ENCODE assay signal across 30 cellular contexts in the genomic region with DNA sequence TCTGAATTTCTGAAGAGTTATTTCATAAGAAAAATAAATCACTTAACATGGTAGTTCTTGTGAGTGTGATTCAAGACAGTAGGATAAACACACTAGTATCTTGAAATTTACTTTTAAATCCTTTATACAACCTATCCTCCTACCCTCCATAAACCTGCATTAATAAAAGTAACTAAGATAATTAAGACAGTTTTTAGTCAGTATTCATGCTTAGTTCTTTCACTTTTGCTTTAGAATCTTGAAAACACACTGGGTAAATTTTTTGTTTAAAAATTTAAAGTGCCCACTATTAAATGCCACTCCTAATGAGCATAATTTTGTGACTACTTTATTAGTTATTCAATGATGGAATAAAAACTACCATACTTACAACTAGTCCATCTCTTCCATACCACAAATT. TPM values are rescaled to one million over a fixed set of nuclear protein-coding genes. Genes with fewer than 3 reads are reported as not detected.
A peak's percentile ranks its signal among the peaks of the same experiment; 100 is the strongest.
DNase-seq lines count a peak whose midpoint lies in the region; ATAC-seq and TF ChIP-seq lines count a peak whose summit lies in the region.
"Had no signal": no experiment of that assay in that cellular context is flagged by ENCODE, and none has a peak within 500 bp of the region (broad histone marks: within the 10 kb centered on the region; RNA-seq: fewer than 3 reads in every experiment).

No MANE protein-coding gene starts in this region.

- H3K4me1 ChIP-seq in ACC112 (ENCODE audit: control insufficient read depth, insufficient read depth, low read length, unreplicated experiment) (peaks cover 21% of the 10 kb centered on the region), fibroblast of lung (ENCODE audit: control insufficient read depth, extremely low read depth, insufficient read depth, low read length) (peaks cover 5% of the 10 kb centered on the region)
- no peaks in the 10 kb centered on the region for H3K4me1 ChIP-seq in CD8-positive, alpha-beta memory T cell (ENCODE audit: insufficient read depth, low read length)
- H3K4me1 ChIP-seq: left lung had no signal

- no peaks in the 10 kb centered on the region for H3K9me3 ChIP-seq in fibroblast of lung (ENCODE audit: control insufficient read depth, insufficient read depth, low read depth, low read length)
- H3K9me3 ChIP-seq in CD8-positive, alpha-beta memory T cell (ENCODE audit: low read length): no peaks in the 10 kb centered on the region
- H3K9me3 ChIP-seq: A549, left lung had no signal

- H3K4me2 ChIP-seq in fibroblast of lung (ENCODE audit: extremely low read depth, insufficient read depth, low read length): peak overlapping the region; percentile 34

- H3K36me3 Mint-ChIP-seq in CD8-positive, alpha-beta memory T cell: no peaks in the 10 kb centered on the region
- H3K36me3 Mint-ChIP-seq: activated CD8-positive, alpha-beta memory T cell treated with anti-CD3 and anti-CD28 coated beads, Interleukin-2, amount 10 ng/mL, durations not matched to agents 7 days and 5 days; activated naive CD8-positive, alpha-beta T cell treated with anti-CD3 and anti-CD28 coated beads for 36 hours; CD4-positive, alpha-beta memory T cell had no signal

- ATAC-seq in GM18907 (IDR thresholded peaks at IDR 0.05; ENCODE audit: unreplicated experiment) (peak; percentile 43), HG02763 (IDR thresholded peaks at IDR 0.05; ENCODE audit: unreplicated experiment) (peak; percentile 38)
- ATAC-seq: A549; activated CD8-positive, alpha-beta memory T cell treated with anti-CD3 and anti-CD28 coated beads, Interleukin-2, amount 10 ng/mL, durations not matched to agents 7 days and 5 days; activated T-cell treated with anti-CD3 and anti-CD28 coated beads, Interleukin-2, amount 50 U/mL, for 4 hours; left lung; right cardiac atrium; stimulated activated naive CD8-positive, alpha-beta T cell treated with anti-CD3 and anti-CD28 coated beads, Interleukin-15, Interleukin-2, amounts not matched to agents 100 U/mL and 50 U/mL, for 24 hours had no signal

- H3K36me3 ChIP-seq in ACC112 (ENCODE audit: insufficient read depth, low read length) (no peaks in the 10 kb centered on the region), fibroblast of lung (ENCODE audit: control insufficient read depth, insufficient read depth, low read length) (no peaks in the 10 kb centered on the region)
- H3K36me3 ChIP-seq in CD8-positive, alpha-beta memory T cell (ENCODE audit: insufficient read depth, low read length): no peaks in the 10 kb centered on the region
- H3K36me3 ChIP-seq: left lung had no signal

- H3K4me3 Mint-ChIP-seq in CD8-positive, alpha-beta memory T cell: no peak overlapping the region
- H3K4me3 Mint-ChIP-seq: activated CD8-positive, alpha-beta memory T cell treated with anti-CD3 and anti-CD28 coated beads, Interleukin-2, amount 10 ng/mL, durations not matched to agents 7 days and 5 days; activated naive CD8-positive, alpha-beta T cell treated with anti-CD3 and anti-CD28 coated beads for 36 hours; activated T-cell treated with anti-CD3 and anti-CD28 coated beads, Interleukin-2, amount 50 U/mL, for 4 hours; CD4-positive, alpha-beta memory T cell; H9; T-helper 1 cell treated with Interleukin-12 subunit alpha and Interleukin-12 subunit beta and Interleukin-4 antibody, amounts not matched to agents 30 μg/mL and 1 μg/mL, for 36 hours had no signal

- H3K4me3 ChIP-seq in ACC112 (ENCODE audit: low read depth, low read length) (peak overlapping the region; percentile 30; the same call in 1 of the 2 replicates), fibroblast of lung (replicated peaks in 1 of 4; ENCODE audit: control extremely low read depth in 1 of 4, insufficient read depth in 1 of 4, low read depth in 3 of 4, low read length in 4 of 4) (peak overlapping the region in 1 of 4 experiments; percentile 8)
- no peak overlapping the region for H3K4me3 ChIP-seq in CD8-positive, alpha-beta memory T cell (ENCODE audit: low read length)
- H3K4me3 ChIP-seq: A549, coronary artery, left lung, SK-N-MC had no signal

- no peak overlapping the region for H3K27ac Mint-ChIP-seq in CD8-positive, alpha-beta memory T cell
- H3K27ac Mint-ChIP-seq: activated CD8-positive, alpha-beta memory T cell treated with anti-CD3 and anti-CD28 coated beads, Interleukin-2, amount 10 ng/mL, durations not matched to agents 7 days and 5 days; activated naive CD8-positive, alpha-beta T cell treated with anti-CD3 and anti-CD28 coated beads for 36 hours; CD4-positive, alpha-beta memory T cell; H9; T-helper 1 cell treated with Interleukin-12 subunit alpha and Interleukin-12 subunit beta and Interleukin-4 antibody, amounts not matched to agents 30 μg/mL and 1 μg/mL, for 36 hours had no signal

- CTCF ChIA-PET in CD8-positive, alpha-beta memory T cell (lab: Charles Lee): no interaction called here

- H3K9me3 Mint-ChIP-seq in CD8-positive, alpha-beta memory T cell: no peaks in the 10 kb centered on the region
- H3K9me3 Mint-ChIP-seq: activated naive CD8-positive, alpha-beta T cell treated with anti-CD3 and anti-CD28 coated beads for 36 hours; activated T-cell treated with anti-CD3 and anti-CD28 coated beads, Interleukin-2, amount 50 U/mL, for 4 hours; CD4-positive, alpha-beta memory T cell; H9; T-helper 1 cell treated with Interleukin-12 subunit alpha and Interleukin-12 subunit beta and Interleukin-4 antibody, amounts not matched to agents 30 μg/mL and 1 μg/mL, for 36 hours had no signal

- H3K4me1 Mint-ChIP-seq in CD8-positive, alpha-beta memory T cell: peaks cover 0 to 7% (median 0%) of the 10 kb centered on the region in 3 donors
- H3K4me1 Mint-ChIP-seq: CD4-positive, alpha-beta memory T cell had no signal

- H4K20me1 ChIP-seq in fibroblast of lung (ENCODE audit: control insufficient read depth, extremely low read depth, insufficient read depth, low read length): no peaks in the 10 kb centered on the region

- H3K27ac ChIP-seq in ACC112 (ENCODE audit: low read depth, low read length) (no peak overlapping the region), fibroblast of lung (ENCODE audit: insufficient read depth, low read length) (no peak overlapping the region)
- H3K27ac ChIP-seq in CD8-positive, alpha-beta memory T cell (ENCODE audit: low read depth, low read length): no peak overlapping the region
- H3K27ac ChIP-seq: A549, coronary artery, left lung, SK-N-MC had no signal

- H3K27me3 Mint-ChIP-seq in CD8-positive, alpha-beta memory T cell: no peaks in the 10 kb centered on the region
- H3K27me3 Mint-ChIP-seq: activated naive CD8-positive, alpha-beta T cell treated with anti-CD3 and anti-CD28 coated beads for 36 hours had no signal

- POLR2A ChIA-PET in CD8-positive, alpha-beta memory T cell (lab: Charles Lee): no interaction called here

- H2AFZ ChIP-seq in ACC112 (ENCODE audit: low read length, unreplicated experiment) (peak overlapping the region; percentile 39), fibroblast of lung (ENCODE audit: low read length) (no peak overlapping the region)

- H3K27me3 ChIP-seq in ACC112 (ENCODE audit: insufficient read depth, low read length): no peaks in the 10 kb centered on the region
- H3K27me3 ChIP-seq in fibroblast of lung (ENCODE audit: control insufficient read depth, insufficient read depth, low read length): no peaks in the 10 kb centered on the region
- H3K27me3 ChIP-seq in CD8-positive, alpha-beta memory T cell (ENCODE audit: insufficient read depth, low read length, poor library complexity, severe bottlenecking): no peaks in the 10 kb centered on the region
- H3K27me3 ChIP-seq: left lung had no signal

- DNase-seq in fibroblast of lung (ENCODE audit: low read depth in 2 of 2): no peak
- DNase-seq in NCI-H510A (lab: John Stamatoyannopoulos, UW): no peak
- no peak for DNase-seq in CD8-positive, alpha-beta memory T cell
- DNase-seq in NCI-H345 (lab: John Stamatoyannopoulos, UW): no peak
- DNase-seq in NCI-H524 treated with DMSO at 0.1 percent for 48 hours (lab: John Stamatoyannopoulos, UW): no peak
- DNase-seq: activated CD4-positive, alpha-beta T cell treated with anti-CD3 and anti-CD28 coated beads, Interleukin-2, amount 50 U/mL, for 4 hours; activated CD8-positive, alpha-beta memory T cell treated with anti-CD3 and anti-CD28 coated beads, Interleukin-2, amount 10 ng/mL, durations not matched to agents 7 days and 5 days; activated gamma-delta T cell; activated naive CD8-positive, alpha-beta T cell treated with anti-CD3 and anti-CD28 coated beads for 36 hours; activated T-cell treated with anti-CD3 and anti-CD28 coated beads, Interleukin-2, amount 50 U/mL, for 4 hours; aorta; caudate nucleus; CD4-positive, alpha-beta memory T cell; DMS 273 treated with DMSO at 0.1 percent for 48 hours; effector CD8-positive, alpha-beta T cell; H9; Kasumi-1; left lung; mesendoderm; NCI-H1436 treated with DMSO at 0.1 percent for 48 hours; right cardiac atrium; stimulated activated CD4-positive, alpha-beta T cell treated with anti-CD3 and anti-CD28 coated beads, Interleukin-1b, Interleukin-23, amount 100 ng/mL, for 48 hours; stimulated activated naive CD8-positive, alpha-beta T cell treated with anti-CD3 and anti-CD28 coated beads, Interleukin-15, Interleukin-2, amounts not matched to agents 100 U/mL and 50 U/mL, for 24 hours had no signal

- no peak for TF ChIP-seq CTCF in fibroblast of lung (conservative IDR thresholded peaks at IDR 0.05 in 1 of 2, IDR thresholded peaks at IDR 0.05 in 1 of 2; ENCODE audit: low read depth in 1 of 2, low read length in 2 of 2)

- H3K79me2 ChIP-seq in ACC112 (ENCODE audit: control insufficient read depth, insufficient read depth, low read length, unreplicated experiment) (peaks cover 41% of the 10 kb centered on the region), fibroblast of lung (ENCODE audit: control insufficient read depth, insufficient read depth, low read length) (peaks cover 30% of the 10 kb centered on the region)

- H3K9ac ChIP-seq in fibroblast of lung (ENCODE audit: insufficient read depth, low read length): no peak overlapping the region

RNA-seq across cellular contexts. Expression of gene GOLIM4, which starts 28.8 kb away (rescaled TPM):
- total RNA-seq in fibroblast of lung: 55.2 and 77.3 TPM in 2 replicates
- polyA plus RNA-seq in fibroblast of lung: 46.2 and 50.1 TPM in 2 replicates
- polyA plus RNA-seq in fibroblast of lung (2012): 44.8 and 52.4 TPM in 2 replicates
- 14.2 and 17.6 TPM in 2 replicates for polyA minus RNA-seq in fibroblast of lung (ENCODE audit: low replicate concordance)
- total RNA-seq in CD8-positive, alpha-beta memory T cell: 1 to 10 TPM; 7.2 to 7.3 TPM
- polyA plus RNA-seq in CD8-positive, alpha-beta memory T cell: 1.3 TPM
